Comparison of ENCODE assay signal across 9 cellular contexts in the genomic region with DNA sequence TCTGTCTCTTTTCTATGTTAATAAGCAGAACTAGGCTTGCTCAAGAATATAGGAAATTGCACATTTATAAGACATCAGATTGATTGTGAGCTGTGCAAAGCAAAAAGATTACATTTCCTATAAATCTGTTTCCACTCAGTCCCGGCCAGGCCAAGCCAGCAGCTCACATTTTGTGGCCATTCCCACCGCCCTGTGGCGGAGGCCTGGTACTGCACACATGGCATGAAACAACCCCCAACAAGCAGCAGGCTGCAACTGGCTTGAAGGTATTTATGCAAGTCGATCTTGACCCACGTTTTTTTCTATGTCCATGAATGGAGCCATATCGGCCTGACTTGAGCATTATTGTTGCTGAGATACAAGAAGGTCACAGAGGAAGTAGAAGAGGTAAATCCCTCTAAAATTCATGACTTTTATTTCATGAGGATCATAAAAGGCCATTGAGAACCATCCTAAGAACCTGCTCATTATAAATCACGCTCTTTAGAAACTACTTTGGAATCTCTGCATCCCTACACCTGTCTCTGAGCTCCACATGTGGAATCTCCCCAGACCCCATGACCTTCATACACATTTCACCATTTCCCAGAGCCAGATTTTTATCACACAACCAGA.
DNase-seq lines count a peak whose midpoint lies in the region; ATAC-seq and TF ChIP-seq lines count a peak whose summit lies in the region.
"Had no signal": no experiment of that assay in that cellular context is flagged by ENCODE, and none has a peak within 500 bp of the region (broad histone marks: within the 10 kb centered on the region; RNA-seq: fewer than 3 reads in every experiment).

No MANE protein-coding gene starts in this region.

- DNase-seq in ELR (ENCODE audit: low read depth) (peak; percentile 75), HAP-1 (ENCODE audit: low spot score in 2 of 2) (peak; percentile 38 to 71), OCI-LY7 (ENCODE audit: low spot score) (peak; percentile 56), iPS-NIHi7 (ENCODE audit: extremely low spot score) (peak; percentile 80), spleen (peak; percentile 79), KG1 (lab: John Stamatoyannopoulos, UW) (no peak)

- no peak overlapping the region for H3K27ac ChIP-seq in OCI-LY7 (ENCODE audit: low read depth, low read length, poor library complexity, severe bottlenecking)
- no peak overlapping the region for H3K27ac ChIP-seq in spleen

- intact Hi-C loops in OCI-LY7 (cut with micrococcal nuclease; ENCODE audit: unreplicated experiment) (no loop called here), spleen (cut with DNase I; ENCODE audit: low total_unique reads) (no loop called here)

- no peak overlapping the region for H3K4me3 Mint-ChIP-seq in brain
- H3K4me3 Mint-ChIP-seq: activated naive CD4-positive, alpha-beta T cell treated with anti-CD3 and anti-CD28 coated beads, Interleukin-2, amount 50 U/mL, for 24 hours had no signal

- no peak for ATAC-seq in GM21515 (IDR thresholded peaks at IDR 0.05; ENCODE audit: unreplicated experiment)

- H3K27me3 ChIP-seq in HAP-1 (ENCODE audit: low read depth) (no peaks in the 10 kb centered on the region), spleen (replicated peaks in 1 of 7) (no peaks in the 10 kb centered on the region)

- H3K4me1 ChIP-seq in HAP-1 (no peaks in the 10 kb centered on the region), OCI-LY7 (ENCODE audit: insufficient read depth, low read length, poor library complexity, severe bottlenecking) (no peaks in the 10 kb centered on the region), spleen (peaks cover 0 to 4% (median 0%) of the 10 kb centered on the region in 6 donors)

- no peaks in the 10 kb centered on the region for H3K36me3 Mint-ChIP-seq in brain
- H3K36me3 Mint-ChIP-seq: activated naive CD4-positive, alpha-beta T cell treated with anti-CD3 and anti-CD28 coated beads, Interleukin-2, amount 50 U/mL, for 24 hours had no signal

- H3K4me2 ChIP-seq in OCI-LY7 (ENCODE audit: low read length), result no peak overlapping the region

- H3K27ac Mint-ChIP-seq in brain, result peak overlapping the region in 1 of 5 experiments; percentile 12
- H3K27ac Mint-ChIP-seq: activated naive CD4-positive, alpha-beta T cell treated with anti-CD3 and anti-CD28 coated beads, Interleukin-2, amount 50 U/mL, for 24 hours had no signal

- peaks cover 2% of the 10 kb centered on the region for H3K27me3 Mint-ChIP-seq in brain

- H3K4me3 ChIP-seq in HAP-1 (no peak overlapping the region), OCI-LY7 (ENCODE audit: low read depth, low read length, poor library complexity, severe bottlenecking) (no peak overlapping the region), spleen (no peak overlapping the region)

- no peak for TF ChIP-seq POLR2A in spleen (IDR thresholded peaks at IDR 0.05)

- in situ Hi-C loops in HAP-1 (cut with MboI; ENCODE audit: low sequenced_read_pairs), result no loop called here

- no peaks in the 10 kb centered on the region for H3K36me3 ChIP-seq in HAP-1 (replicated peaks)
- no peaks in the 10 kb centered on the region for H3K36me3 ChIP-seq in OCI-LY7 (ENCODE audit: insufficient read depth, low read length)
- no peaks in the 10 kb centered on the region for H3K36me3 ChIP-seq in spleen

- TF ChIP-seq CTCF in OCI-LY7 (conservative IDR thresholded peaks at IDR 0.05; ENCODE audit: low read length) (peak; percentile 85), brain (conservative IDR thresholded peaks at IDR 0.05) (peak; percentile 84 to 94), spleen (IDR thresholded peaks at IDR 0.05 in 8 of 11, conservative IDR thresholded peaks at IDR 0.05 in 3 of 11) (peak in 10 of 11 experiments; percentile 56 to 86 (median 71))

- H3K9me3 Mint-ChIP-seq in brain, result peaks cover 0 to 5% (median 0%) of the 10 kb centered on the region in 5 experiments
- H3K9me3 Mint-ChIP-seq: activated naive CD4-positive, alpha-beta T cell treated with anti-CD3 and anti-CD28 coated beads, Interleukin-2, amount 50 U/mL, for 24 hours had no signal

- CTCF ChIA-PET in OCI-LY7 (lab: Charles Lee; ENCODE audit: unreplicated experiment), result no interaction called here

- no TSS peak for BruUV-seq in OCI-LY7 (replicated peaks; lab: Mats Ljungman, UMichigan)

- H3K79me2 ChIP-seq in OCI-LY7 (ENCODE audit: insufficient read depth, low read depth, low read length), result no peaks in the 10 kb centered on the region

- POLR2A ChIA-PET in OCI-LY7 (lab: Charles Lee), result no interaction called here

- no peaks in the 10 kb centered on the region for H3K9me2 ChIP-seq in OCI-LY7 (ENCODE audit: insufficient read depth, low read length)

- WGBS in spleen, 5 donors, result 17 to 30% (median 18%) methylated on average over 7 of the region's 7 CpGs

- H3K9me3 ChIP-seq in HAP-1 (no peaks in the 10 kb centered on the region), OCI-LY7 (ENCODE audit: low read length) (no peaks in the 10 kb centered on the region), spleen (no peaks in the 10 kb centered on the region)

- peak overlapping the region; percentile 13; the same call in 1 of the 2 replicates for H2AFZ ChIP-seq in OCI-LY7 (ENCODE audit: low read length)

- H3K4me1 Mint-ChIP-seq in brain, result peaks cover 9% of the 10 kb centered on the region
- H3K4me1 Mint-ChIP-seq: activated naive CD4-positive, alpha-beta T cell treated with anti-CD3 and anti-CD28 coated beads, Interleukin-2, amount 50 U/mL, for 24 hours had no signal

- H4K20me1 ChIP-seq in OCI-LY7 (ENCODE audit: insufficient read depth, low read length), result no peaks in the 10 kb centered on the region
